ENCODE assay signal across 9 cellular contexts in genomic region chr21:36747815-36748381, GRCh38. TPM values are rescaled to one million over a fixed set of nuclear protein-coding genes. Genes with fewer than 3 reads are reported as not detected.
DNase-seq lines count a peak whose midpoint lies in the region; ATAC-seq, FAIRE-seq and TF ChIP-seq lines count a peak whose summit lies in the region.
"Had no signal": no experiment of that assay in that cellular context is flagged by ENCODE, and none has a peak within 500 bp of the region (broad histone marks: within the 10 kb centered on the region; RNA-seq: fewer than 3 reads in every experiment).

No MANE protein-coding gene starts in this region.

- peaks cover 21 to 32% (median 30%) of the 10 kb centered on the region in 3 donors for H3K36me3 Mint-ChIP-seq in immature natural killer cell

- POLR2A ChIA-PET in GM12878 (lab: Charles Lee), result no interaction called here

- RAD21 ChIA-PET in GM12878 (lab: Charles Lee; ENCODE audit: unreplicated experiment), result no interaction called here

- no peaks in the 10 kb centered on the region for H3K79me2 ChIP-seq in GM12878 (ENCODE audit: control insufficient read depth, insufficient read depth, low read length)

- DNase-seq in NCI-H1694 (lab: John Stamatoyannopoulos, UW) (peak; percentile 24), NCI-H1694 treated with DMSO at 0.1 percent for 48 hours (lab: John Stamatoyannopoulos, UW) (no peak), NCI-H526 treated with DMSO at 0.1 percent for 48 hours (lab: John Stamatoyannopoulos, UW) (peak; percentile 46), GM12878 (ENCODE audit: low read depth, low spot score) (no peak), immature natural killer cell (peak; percentile 7 to 15 (median 9)), kidney glomerular epithelial cell (lab: John Stamatoyannopoulos, UW) (no peak)
- DNase-seq in stimulated activated CD4-positive, alpha-beta T cell treated with anti-CD3 and anti-CD28 coated beads, Interleukin-15, amount 100 ng/mL, for 48 hours (ENCODE audit: low read depth in 2 of 2), result peak; percentile 16 to 45

- WGBS in GM12878 (ENCODE audit: insufficient coverage, insufficient replicate concordance, low lambda C conversion rate, missing lambda C conversion rate), result 7% methylated on average over 64 of the region's 80 CpGs

- peaks cover 13 to 24% (median 15%) of the 10 kb centered on the region in 3 donors for H3K27me3 Mint-ChIP-seq in immature natural killer cell (ENCODE audit: low read depth in 3 of 3)

- peaks cover 7 to 11% of the 10 kb centered on the region in 2 experiments for H3K27me3 ChIP-seq in GM12878 (replicated peaks in 1 of 2; ENCODE audit: control insufficient read depth in 2 of 2, insufficient read depth in 2 of 2, low read length in 1 of 2)

- TF ChIP-seq RAD21 in GM12878 (IDR thresholded peaks at IDR 0.05; ENCODE audit: insufficient read depth, low read depth, low read length), result peak; percentile 28; the same call in 1 of the 2 replicates

- no TSS peak for BruUV-seq in GM12878 (replicated peaks; lab: Mats Ljungman, UMichigan)

- TF ChIP-seq POLR2A in GM12878 (IDR thresholded peaks at IDR 0.05; ENCODE audit: low read depth, low read length), result no peak

- TF ChIP-seq CTCF in GM12878 (IDR thresholded peaks at IDR 0.05 in 2 of 3, conservative IDR thresholded peaks at IDR 0.05 in 1 of 3; ENCODE audit: control insufficient read depth in 2 of 3, extremely low read depth in 1 of 3, insufficient read depth in 1 of 3, low read depth in 3 of 3, low read length in 3 of 3), result peak in 1 of 3 experiments; percentile 6; a peak in 1 of 6 replicates

- no peaks in the 10 kb centered on the region for H3K36me3 ChIP-seq in GM12878 (ENCODE audit: control insufficient read depth in 2 of 2, insufficient read depth in 2 of 2, low read length in 1 of 2)
- H3K36me3 ChIP-seq: BLaER1 had no signal

- FAIRE-seq in GM12878 (lab: Jason Lieb, UNC), result no peak

- peak; percentile 32; the same call in 2 of the 3 replicates for ATAC-seq in GM12878
- ATAC-seq in HG03175 (IDR thresholded peaks at IDR 0.05; ENCODE audit: unreplicated experiment), result no peak

- H3K4me3 ChIP-seq in GM12878, result no peak overlapping the region
- H3K4me3 ChIP-seq: BLaER1 had no signal

- peak overlapping the region; percentile 30; the same call in 1 of the 2 replicates for H3K4me2 ChIP-seq in GM12878 (ENCODE audit: control insufficient read depth, insufficient read depth)
- H3K4me2 ChIP-seq: BLaER1 had no signal

- no peak overlapping the region for H2AFZ ChIP-seq in GM12878 (ENCODE audit: control insufficient read depth, low read depth, low read length)

- H3K27ac Mint-ChIP-seq in immature natural killer cell, result no peak overlapping the region

- H3K4me1 ChIP-seq in GM12878 (ENCODE audit: control insufficient read depth, insufficient read depth, low read length), result no peaks in the 10 kb centered on the region

- in situ Hi-C loops in GM12878 (cut with MboI), result no loop called here

- no peaks in the 10 kb centered on the region for H4K20me1 ChIP-seq in GM12878 (ENCODE audit: control insufficient read depth, insufficient read depth)
- H4K20me1 ChIP-seq: BLaER1 had no signal

- peaks cover 17 to 19% of the 10 kb centered on the region in 2 donors for H3K4me1 Mint-ChIP-seq in immature natural killer cell

- SMC1A ChIA-PET in GM12878 (lab: Charles Lee; ENCODE audit: uncharacterized antibody, unreplicated experiment), result no interaction called here

- TF ChIP-seq EP300 in GM12878 (IDR thresholded peaks at IDR 0.05; ENCODE audit: borderline replicate concordance in 1 of 2, control insufficient read depth in 1 of 2, low read depth in 2 of 2, low read length in 2 of 2), result no peak

- intact Hi-C loops in GM12878 (cut with micrococcal nuclease; ENCODE audit: unreplicated experiment), result no loop called here

- no peaks in the 10 kb centered on the region for H3K9me3 ChIP-seq in GM12878 (replicated peaks; ENCODE audit: control insufficient read depth, insufficient read depth, low read length)

- H3K9ac ChIP-seq in GM12878 (ENCODE audit: control insufficient read depth, insufficient read depth, low read length), result no peak overlapping the region
- H3K9ac ChIP-seq: BLaER1 had no signal

- H3K9me3 Mint-ChIP-seq in immature natural killer cell, result no peaks in the 10 kb centered on the region

- no peak overlapping the region for H3K27ac ChIP-seq in GM12878 (ENCODE audit: control insufficient read depth, insufficient read depth)
- H3K27ac ChIP-seq: BLaER1 had no signal

- H3K4me3 Mint-ChIP-seq in immature natural killer cell, result peak overlapping the region in 4 of 5 donors; percentile 60 to 83 (median 64)

- CTCF ChIA-PET in GM12878 (lab: Yijun Ruan, JAX), result no interaction called here

TF ChIP-seq in GM12878, 131 proteins besides CTCF, POLR2A, EP300 and RAD21 (continues in another document):
- no peak for TF ChIP-seq HCFC1 (IDR thresholded peaks at IDR 0.05; ENCODE audit: low read length)
- no peak for TF ChIP-seq SUPT20H (IDR thresholded peaks at IDR 0.05; ENCODE audit: borderline replicate concordance, control insufficient read depth, low read depth, low read length)
- TF ChIP-seq SMARCA5 (IDR thresholded peaks at IDR 0.05), result no peak
- no peak for TF ChIP-seq ZNF217 (IDR thresholded peaks at IDR 0.05)
- TF ChIP-seq TBL1XR1 (IDR thresholded peaks at IDR 0.05; ENCODE audit: low read depth, low read length), result no peak
- TF ChIP-seq ZNF207 (IDR thresholded peaks at IDR 0.05; ENCODE audit: borderline replicate concordance), result no peak
- TF ChIP-seq RCOR1 (conservative IDR thresholded peaks at IDR 0.05; ENCODE audit: low read depth, low read length), result no peak
- TF ChIP-seq NRF1 (conservative IDR thresholded peaks at IDR 0.05; ENCODE audit: low read depth, low read length), result no peak
- TF ChIP-seq BMI1 (IDR thresholded peaks at IDR 0.05; ENCODE audit: borderline replicate concordance), result no peak
- TF ChIP-seq SMAD1 (IDR thresholded peaks at IDR 0.05; ENCODE audit: low read depth, partially characterized antibody), result no peak
- no peak for TF ChIP-seq SP1 (IDR thresholded peaks at IDR 0.05; ENCODE audit: low read depth, low read length)
- TF ChIP-seq FOS (IDR thresholded peaks at IDR 0.05; ENCODE audit: borderline replicate concordance, extremely low read depth, insufficient read length), result no peak
- no peak for TF ChIP-seq ZBTB40 (IDR thresholded peaks at IDR 0.05; ENCODE audit: borderline replicate concordance)

RNA-seq across cellular contexts. Expression of gene SIM2, which starts 49.0 kb away (rescaled TPM):
- not detected in 2 replicates for total RNA-seq in GM12878 (2013; cell fraction: nucleolus; rRNA removed)
- total RNA-seq in GM12878 (2014; rRNA removed) (not detected in 2 replicates), GM12878 (2014; rRNA removed; fragmentation: Illumina TruSeq; extraction: Trizol) (not detected in 2 replicates), GM12878 (2021) (0.15 TPM in 1 of 2 replicates, not detected in the other)
- polyA plus RNA-seq in GM12878 (2011; ENCODE audit: low read depth), result not detected
- polyA plus RNA-seq in GM12878 (2011; rRNA removed) (not detected in 2 replicates), GM12878 (2014; fragmentation: Illumina TruSeq; extraction: Trizol) (not detected in 2 replicates), GM12878 (2014; fragmentation: Nextera tagmentation; extraction: Ambion mirVana) (under 1 TPM in 1 of 2 experiments, not detected in 1; 0.02 TPM), GM12878 (2014; rRNA removed) (not detected in 2 replicates), GM12878 (2016; fragmentation: Nextera tagmentation; extraction: Ambion mirVana) (under 1 TPM in 1 of 2 experiments, not detected in 1; 0.05 TPM), immature natural killer cell (not detected)
- not detected in 2 replicates for polyA plus RNA-seq in GM12878 (2011; cell fraction: cytosol; rRNA removed)
- not detected in 2 replicates for polyA plus RNA-seq in GM12878 (2011; cell fraction: nucleus; rRNA removed)
- 0.05 and 0.10 TPM in 2 replicates for polyA plus RNA-seq in GM12878 (2012)
- polyA minus RNA-seq in GM12878 (2011; rRNA and poly(A)+ RNA removed), result not detected in 2 replicates
- not detected in 2 replicates for polyA minus RNA-seq in GM12878 (2011; cell fraction: cytosol; rRNA and poly(A)+ RNA removed)
- polyA minus RNA-seq in GM12878 (2011; cell fraction: nucleus; rRNA and poly(A)+ RNA removed), result not detected in 2 replicates

Comparison
In these comparisons a context has a peak if more than half of its experiments do, and no peak if none do; other contexts are left out.
1. DNase-seq: peak in NCI-H1694 (single experiment), NCI-H526 treated with DMSO at 0.1 percent for 48 hours (single experiment), immature natural killer cell (3 of 3) and stimulated activated CD4-positive, alpha-beta T cell treated with anti-CD3 and anti-CD28 coated beads, Interleukin-15, amount 100 ng/mL, for 48 hours (2 of 2); none in NCI-H1694 treated with DMSO at 0.1 percent for 48 hours (single experiment), GM12878 (single experiment) and kidney glomerular epithelial cell (single experiment).